1 cellular context compared by ENCODE assay signal in the genomic region with DNA sequence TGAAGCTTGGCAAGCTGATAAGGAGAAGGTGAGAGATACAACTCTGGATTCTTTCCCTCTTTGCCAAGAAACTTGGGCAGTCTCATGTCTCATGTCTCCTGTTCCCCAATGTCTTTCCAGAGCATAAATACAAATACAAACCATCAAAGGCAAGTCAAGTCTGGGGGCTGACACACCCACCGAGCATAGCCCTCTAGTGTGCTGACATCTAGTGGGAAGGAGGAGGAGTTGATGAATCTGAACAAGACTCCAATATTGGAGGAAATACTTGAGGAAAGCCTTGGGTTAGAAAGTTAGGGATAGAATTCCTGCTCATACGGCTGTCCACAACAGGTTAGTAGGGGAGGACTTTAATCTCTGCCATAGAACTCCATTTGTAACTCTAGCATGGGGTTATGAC.
TF ChIP-seq lines count a peak whose summit lies in the region.

No MANE protein-coding gene starts in this region.

TF ChIP-seq in K562, 482 proteins besides CTCF, POLR2A, EP300 and RAD21 (continued from another document):
- TF ChIP-seq ZFP91 (CRISPR knock-in tag; IDR thresholded peaks at IDR 0.05) (no peak), ZNF3 (CRISPR knock-in tag; IDR thresholded peaks at IDR 0.05) (no peak), AFF1 (IDR thresholded peaks at IDR 0.05; ENCODE audit: low read depth in 1 of 2, partially characterized antibody in 2 of 2) (no peak), ZNF586 (CRISPR knock-in tag; conservative IDR thresholded peaks at IDR 0.05) (no peak), ZBTB49 (CRISPR knock-in tag; IDR thresholded peaks at IDR 0.05; ENCODE audit: borderline replicate concordance) (no peak), CTBP1 (IDR thresholded peaks at IDR 0.05; ENCODE audit: borderline replicate concordance) (no peak), ZNF79 (CRISPR knock-in tag; IDR thresholded peaks at IDR 0.05; ENCODE audit: low read depth) (no peak), DACH1 (IDR thresholded peaks at IDR 0.05; ENCODE audit: partially characterized antibody) (no peak)
- TF ChIP-seq, protein P1, sequence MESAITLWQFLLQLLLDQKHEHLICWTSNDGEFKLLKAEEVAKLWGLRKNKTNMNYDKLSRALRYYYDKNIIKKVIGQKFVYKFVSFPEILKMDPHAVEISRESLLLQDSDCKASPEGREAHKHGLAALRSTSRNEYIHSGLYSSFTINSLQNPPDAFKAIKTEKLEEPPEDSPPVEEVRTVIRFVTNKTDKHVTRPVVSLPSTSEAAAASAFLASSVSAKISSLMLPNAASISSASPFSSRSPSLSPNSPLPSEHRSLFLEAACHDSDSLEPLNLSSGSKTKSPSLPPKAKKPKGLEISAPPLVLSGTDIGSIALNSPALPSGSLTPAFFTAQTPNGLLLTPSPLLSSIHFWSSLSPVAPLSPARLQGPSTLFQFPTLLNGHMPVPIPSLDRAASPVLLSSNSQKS (CRISPR knock-in tag; IDR thresholded peaks at IDR 0.05): no peak
- TF ChIP-seq, protein P2, sequence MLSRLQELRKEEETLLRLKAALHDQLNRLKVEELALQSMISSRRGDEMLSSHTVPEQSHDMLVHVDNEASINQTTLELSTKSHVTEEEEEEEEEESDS (CRISPR knock-in tag; IDR thresholded peaks at IDR 0.05): no peak
